1 cellular context compared by ENCODE assay signal in the genomic region with DNA sequence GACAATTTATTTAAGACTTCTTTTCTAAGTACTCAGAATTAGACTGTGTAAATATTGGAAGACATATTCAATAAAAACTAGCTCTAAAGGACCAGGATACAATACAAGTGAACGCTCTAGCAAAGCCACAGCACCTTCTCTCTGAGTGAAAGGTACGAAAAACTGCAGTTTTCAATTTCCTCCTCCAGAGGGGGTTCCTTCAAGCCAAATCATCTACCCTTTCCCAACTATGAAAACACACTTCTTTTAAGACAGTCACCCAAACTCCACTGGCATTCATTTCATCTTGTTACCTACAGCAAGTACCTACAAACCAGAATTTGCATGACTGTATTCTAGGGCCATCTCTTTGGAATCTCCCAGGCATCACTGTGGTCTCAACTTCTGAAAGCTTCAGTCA.
TF ChIP-seq lines count a peak whose summit lies in the region.

No MANE protein-coding gene starts in this region.

TF ChIP-seq in GM12878, 131 proteins besides CTCF, POLR2A, EP300 and RAD21 (continued from another document):
- TF ChIP-seq, protein P1, sequence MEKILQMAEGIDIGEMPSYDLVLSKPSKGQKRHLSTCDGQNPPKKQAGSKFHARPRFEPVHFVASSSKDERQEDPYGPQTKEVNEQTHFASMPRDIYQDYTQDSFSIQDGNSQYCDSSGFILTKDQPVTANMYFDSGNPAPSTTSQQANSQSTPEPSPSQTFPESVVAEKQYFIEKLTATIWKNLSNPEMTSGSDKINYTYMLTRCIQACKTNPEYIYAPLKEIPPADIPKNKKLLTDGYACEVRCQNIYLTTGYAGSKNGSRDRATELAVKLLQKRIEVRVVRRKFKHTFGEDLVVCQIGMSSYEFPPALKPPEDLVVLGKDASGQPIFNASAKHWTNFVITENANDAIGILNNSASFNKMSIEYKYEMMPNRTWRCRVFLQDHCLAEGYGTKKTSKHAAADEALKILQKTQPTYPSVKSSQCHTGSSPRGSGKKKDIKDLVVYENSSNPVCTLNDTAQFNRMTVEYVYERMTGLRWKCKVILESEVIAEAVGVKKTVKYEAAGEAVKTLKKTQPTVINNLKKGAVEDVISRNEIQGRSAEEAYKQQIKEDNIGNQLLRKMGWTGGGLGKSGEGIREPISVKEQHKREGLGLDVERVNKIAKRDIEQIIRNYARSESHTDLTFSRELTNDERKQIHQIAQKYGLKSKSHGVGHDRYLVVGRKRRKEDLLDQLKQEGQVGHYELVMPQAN (conservative IDR thresholded peaks at IDR 0.05): no peak
- TF ChIP-seq HDAC6 (IDR thresholded peaks at IDR 0.05; ENCODE audit: unreplicated experiment) (no peak), PML (IDR thresholded peaks at IDR 0.05; ENCODE audit: low read length) (no peak), POLR2AphosphoS2 (IDR thresholded peaks at IDR 0.05; ENCODE audit: low read depth, low read length) (no peak), POLR2AphosphoS5 (IDR thresholded peaks at IDR 0.05; ENCODE audit: low read length) (no peak), NR2F1 (conservative IDR thresholded peaks at IDR 0.05) (no peak), IKZF1 (conservative IDR thresholded peaks at IDR 0.05) (no peak), STAT3 (IDR thresholded peaks at IDR 0.05; ENCODE audit: low read depth, low read length) (no peak), MTA2 (IDR thresholded peaks at IDR 0.05; ENCODE audit: low read depth) (no peak), EED (IDR thresholded peaks at IDR 0.05; ENCODE audit: low read depth) (no peak)
- TF ChIP-seq, protein P2, sequence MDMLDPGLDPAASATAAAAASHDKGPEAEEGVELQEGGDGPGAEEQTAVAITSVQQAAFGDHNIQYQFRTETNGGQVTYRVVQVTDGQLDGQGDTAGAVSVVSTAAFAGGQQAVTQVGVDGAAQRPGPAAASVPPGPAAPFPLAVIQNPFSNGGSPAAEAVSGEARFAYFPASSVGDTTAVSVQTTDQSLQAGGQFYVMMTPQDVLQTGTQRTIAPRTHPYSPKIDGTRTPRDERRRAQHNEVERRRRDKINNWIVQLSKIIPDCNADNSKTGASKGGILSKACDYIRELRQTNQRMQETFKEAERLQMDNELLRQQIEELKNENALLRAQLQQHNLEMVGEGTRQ (IDR thresholded peaks at IDR 0.05; ENCODE audit: borderline replicate concordance, low read depth, low read length): no peak
- TF ChIP-seq, protein P3, sequence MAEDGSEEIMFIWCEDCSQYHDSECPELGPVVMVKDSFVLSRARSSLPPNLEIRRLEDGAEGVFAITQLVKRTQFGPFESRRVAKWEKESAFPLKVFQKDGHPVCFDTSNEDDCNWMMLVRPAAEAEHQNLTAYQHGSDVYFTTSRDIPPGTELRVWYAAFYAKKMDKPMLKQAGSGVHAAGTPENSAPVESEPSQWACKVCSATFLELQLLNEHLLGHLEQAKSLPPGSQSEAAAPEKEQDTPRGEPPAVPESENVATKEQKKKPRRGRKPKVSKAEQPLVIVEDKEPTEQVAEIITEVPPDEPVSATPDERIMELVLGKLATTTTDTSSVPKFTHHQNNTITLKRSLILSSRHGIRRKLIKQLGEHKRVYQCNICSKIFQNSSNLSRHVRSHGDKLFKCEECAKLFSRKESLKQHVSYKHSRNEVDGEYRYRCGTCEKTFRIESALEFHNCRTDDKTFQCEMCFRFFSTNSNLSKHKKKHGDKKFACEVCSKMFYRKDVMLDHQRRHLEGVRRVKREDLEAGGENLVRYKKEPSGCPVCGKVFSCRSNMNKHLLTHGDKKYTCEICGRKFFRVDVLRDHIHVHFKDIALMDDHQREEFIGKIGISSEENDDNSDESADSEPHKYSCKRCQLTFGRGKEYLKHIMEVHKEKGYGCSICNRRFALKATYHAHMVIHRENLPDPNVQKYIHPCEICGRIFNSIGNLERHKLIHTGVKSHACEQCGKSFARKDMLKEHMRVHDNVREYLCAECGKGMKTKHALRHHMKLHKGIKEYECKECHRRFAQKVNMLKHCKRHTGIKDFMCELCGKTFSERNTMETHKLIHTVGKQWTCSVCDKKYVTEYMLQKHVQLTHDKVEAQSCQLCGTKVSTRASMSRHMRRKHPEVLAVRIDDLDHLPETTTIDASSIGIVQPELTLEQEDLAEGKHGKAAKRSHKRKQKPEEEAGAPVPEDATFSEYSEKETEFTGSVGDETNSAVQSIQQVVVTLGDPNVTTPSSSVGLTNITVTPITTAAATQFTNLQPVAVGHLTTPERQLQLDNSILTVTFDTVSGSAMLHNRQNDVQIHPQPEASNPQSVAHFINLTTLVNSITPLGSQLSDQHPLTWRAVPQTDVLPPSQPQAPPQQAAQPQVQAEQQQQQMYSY (CRISPR knock-in tag; IDR thresholded peaks at IDR 0.05): no peak
- TF ChIP-seq, protein P4, sequence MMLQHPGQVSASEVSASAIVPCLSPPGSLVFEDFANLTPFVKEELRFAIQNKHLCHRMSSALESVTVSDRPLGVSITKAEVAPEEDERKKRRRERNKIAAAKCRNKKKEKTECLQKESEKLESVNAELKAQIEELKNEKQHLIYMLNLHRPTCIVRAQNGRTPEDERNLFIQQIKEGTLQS (IDR thresholded peaks at IDR 0.05; ENCODE audit: borderline replicate concordance, extremely low read depth, low read depth, low read length): no peak
